Comparison of ENCODE assay signal across 16 cellular contexts in genomic region chr9:93324191-93324834, GRCh38.
"Had no signal": no experiment of that assay in that cellular context is flagged by ENCODE, and none has a peak within 500 bp of the region (broad histone marks: within the 10 kb centered on the region; RNA-seq: fewer than 3 reads in every experiment).

No MANE protein-coding gene starts in this region.

- H3K4me1 Mint-ChIP-seq: activated CD4-positive, alpha-beta T cell treated with anti-CD3 and anti-CD28 coated beads, Interleukin-2, amount 10 ng/mL, durations not matched to agents 24 days and 14 days; activated naive CD8-positive, alpha-beta T cell treated with anti-CD3 and anti-CD28 coated beads, Interleukin-2, amount 10 ng/mL, durations not matched to agents 7 days and 5 days; T-cell had no signal

- H3K9me3 Mint-ChIP-seq: activated CD4-positive, alpha-beta T cell treated with anti-CD3 and anti-CD28 coated beads, Interleukin-2, amount 10 ng/mL, durations not matched to agents 24 days and 14 days; activated naive CD8-positive, alpha-beta T cell treated with anti-CD3 and anti-CD28 coated beads, Interleukin-2, amount 10 ng/mL, durations not matched to agents 7 days and 5 days; natural killer cell treated with Interleukin-12 subunit alpha and Interleukin-12 subunit beta and Interleukin-15 and Interleukin-18, amount 100 ng/mL, for 72 hours; T-cell; type B pancreatic cell had no signal

- ATAC-seq: left lobe of liver; psoas muscle; stimulated activated naive CD8-positive, alpha-beta T cell treated with anti-CD3 and anti-CD28 coated beads, Interleukin-15, Interleukin-2, amounts not matched to agents 100 U/mL and 50 U/mL, for 24 hours; T-cell had no signal

- DNase-seq: activated CD4-positive, alpha-beta T cell treated with anti-CD3 and anti-CD28 coated beads, Interleukin-2, amount 10 ng/mL, durations not matched to agents 24 days and 14 days; activated naive CD8-positive, alpha-beta T cell treated with anti-CD3 and anti-CD28 coated beads, Interleukin-2, amount 10 ng/mL, durations not matched to agents 7 days and 5 days; activated T-cell treated with anti-CD3 and anti-CD28 coated beads, Interleukin-2, amount 50 U/mL, for 1 hour; anterior cingulate cortex; esophagus squamous epithelium; foreskin fibroblast; glutamatergic neuron; mammary epithelial cell; psoas muscle; stimulated activated CD4-positive, alpha-beta T cell treated with anti-CD3 and anti-CD28 coated beads, Interleukin-12 subunit alpha, Interleukin-12 subunit beta, amount 100 ng/mL, for 4 hours; stimulated activated naive CD8-positive, alpha-beta T cell treated with anti-CD3 and anti-CD28 coated beads, Interleukin-15, Interleukin-2, amounts not matched to agents 100 U/mL and 50 U/mL, for 24 hours; T-cell had no signal

- H3K27me3 Mint-ChIP-seq: type B pancreatic cell had no signal

- H3K36me3 ChIP-seq: esophagus squamous epithelium, suprapubic skin had no signal

- H3K4me3 Mint-ChIP-seq: activated CD4-positive, alpha-beta T cell treated with anti-CD3 and anti-CD28 coated beads, Interleukin-2, amount 10 ng/mL, durations not matched to agents 24 days and 14 days; activated naive CD8-positive, alpha-beta T cell treated with anti-CD3 and anti-CD28 coated beads, Interleukin-2, amount 10 ng/mL, durations not matched to agents 7 days and 5 days; natural killer cell treated with Interleukin-12 subunit alpha and Interleukin-12 subunit beta and Interleukin-15 and Interleukin-18, amount 100 ng/mL, for 72 hours; T-cell; type B pancreatic cell had no signal

- H3K4me1 ChIP-seq: esophagus squamous epithelium, psoas muscle, suprapubic skin had no signal

- H3K36me3 Mint-ChIP-seq: activated naive CD8-positive, alpha-beta T cell treated with anti-CD3 and anti-CD28 coated beads, Interleukin-2, amount 10 ng/mL, durations not matched to agents 7 days and 5 days; natural killer cell treated with Interleukin-12 subunit alpha and Interleukin-12 subunit beta and Interleukin-15 and Interleukin-18, amount 100 ng/mL, for 72 hours; T-cell; type B pancreatic cell had no signal

- H3K4me3 ChIP-seq: esophagus squamous epithelium, psoas muscle, suprapubic skin had no signal

- H3K27ac ChIP-seq: esophagus squamous epithelium, psoas muscle, suprapubic skin had no signal

- H3K9me3 ChIP-seq: esophagus squamous epithelium, psoas muscle, suprapubic skin had no signal

- H3K27ac Mint-ChIP-seq: activated CD4-positive, alpha-beta T cell treated with anti-CD3 and anti-CD28 coated beads, Interleukin-2, amount 10 ng/mL, durations not matched to agents 24 days and 14 days; activated naive CD8-positive, alpha-beta T cell treated with anti-CD3 and anti-CD28 coated beads, Interleukin-2, amount 10 ng/mL, durations not matched to agents 7 days and 5 days; natural killer cell treated with Interleukin-12 subunit alpha and Interleukin-12 subunit beta and Interleukin-15 and Interleukin-18, amount 100 ng/mL, for 72 hours; T-cell; type B pancreatic cell had no signal
